Comparison of ENCODE assay signal across 1 cellular context in genomic region chr11:129828301-129828836, GRCh38.
TF ChIP-seq lines count a peak whose summit lies in the region.

No MANE protein-coding gene starts in this region.

TF ChIP-seq in HepG2, 621 proteins besides CTCF, POLR2A, EP300 and RAD21 (continued from another document and continues in another):
- no peak for TF ChIP-seq TERF1 (CRISPR knock-in tag; IDR thresholded peaks at IDR 0.05)
- no peak for TF ChIP-seq ZNF343 (CRISPR knock-in tag; IDR thresholded peaks at IDR 0.05)
- TF ChIP-seq ZBTB4 (CRISPR knock-in tag; IDR thresholded peaks at IDR 0.05; ENCODE audit: borderline replicate concordance) = no peak
- TF ChIP-seq ZNF18 (CRISPR knock-in tag; IDR thresholded peaks at IDR 0.05; ENCODE audit: insufficient replicate concordance) = peak; percentile 73
- TF ChIP-seq MYC (CRISPR knock-in tag; IDR thresholded peaks at IDR 0.05; ENCODE audit: borderline replicate concordance) = no peak
- no peak for TF ChIP-seq ZNF512 (CRISPR knock-in tag; IDR thresholded peaks at IDR 0.05)
- peak; percentile 30; the same call in 1 of the 2 replicates for TF ChIP-seq ARID3A (IDR thresholded peaks at IDR 0.05; ENCODE audit: low read depth, low read length)
- no peak for TF ChIP-seq ZNF784 (CRISPR knock-in tag; IDR thresholded peaks at IDR 0.05; ENCODE audit: borderline replicate concordance)
- TF ChIP-seq ZKSCAN8 (CRISPR knock-in tag; IDR thresholded peaks at IDR 0.05; ENCODE audit: borderline replicate concordance) = peak; percentile 87; the same call in 1 of the 2 replicates
- no peak for TF ChIP-seq WIZ (CRISPR knock-in tag; IDR thresholded peaks at IDR 0.05)
- no peak for TF ChIP-seq ZFP90 (CRISPR knock-in tag; IDR thresholded peaks at IDR 0.05; ENCODE audit: borderline replicate concordance)
- no peak for TF ChIP-seq ZNF75D (CRISPR knock-in tag; IDR thresholded peaks at IDR 0.05; ENCODE audit: borderline replicate concordance)
- no peak for TF ChIP-seq ZNF101 (CRISPR knock-in tag; IDR thresholded peaks at IDR 0.05; ENCODE audit: borderline replicate concordance, low read depth)
- peak; percentile 18; the same call in 1 of the 2 replicates for TF ChIP-seq ZBTB33 (CRISPR knock-in tag; IDR thresholded peaks at IDR 0.05)
- no peak for TF ChIP-seq REL (CRISPR knock-in tag; conservative IDR thresholded peaks at IDR 0.05)
- no peak for TF ChIP-seq ZNF792 (CRISPR knock-in tag; IDR thresholded peaks at IDR 0.05)
- TF ChIP-seq TBL1XR1 (IDR thresholded peaks at IDR 0.05; ENCODE audit: borderline replicate concordance, low read length, partially characterized antibody) = no peak
- no peak for TF ChIP-seq IRF1 (CRISPR knock-in tag; IDR thresholded peaks at IDR 0.05; ENCODE audit: low read depth)
- peak; percentile 45 for TF ChIP-seq SKI (IDR thresholded peaks at IDR 0.05; ENCODE audit: partially characterized antibody)
- TF ChIP-seq SOX13 (IDR thresholded peaks at IDR 0.05) = no peak; the same call in 1 of the 2 replicates
- peak in 1 of 2 experiments; percentile 75; a peak in 1 of 4 replicates for TF ChIP-seq SOX13 (CRISPR knock-in tag; conservative IDR thresholded peaks at IDR 0.05 in 1 of 2, IDR thresholded peaks at IDR 0.05 in 1 of 2)
- TF ChIP-seq MIER3 (CRISPR knock-in tag; IDR thresholded peaks at IDR 0.05; ENCODE audit: borderline replicate concordance) = peak; percentile 77; the same call in 1 of the 2 replicates
- TF ChIP-seq ETV6 (CRISPR knock-in tag; conservative IDR thresholded peaks at IDR 0.05) = no peak
- TF ChIP-seq HIVEP1 (CRISPR knock-in tag; IDR thresholded peaks at IDR 0.05) = no peak
- no peak for TF ChIP-seq ZNF572 (CRISPR knock-in tag; IDR thresholded peaks at IDR 0.05)
- 0 out of 2 replicates have a peak, but pooled peaks have one; percentile 21 for TF ChIP-seq ZNF205 (CRISPR knock-in tag; IDR thresholded peaks at IDR 0.05)
- TF ChIP-seq ZBTB7B (CRISPR knock-in tag; IDR thresholded peaks at IDR 0.05) = peak; percentile 73
- TF ChIP-seq SMARCE1 (IDR thresholded peaks at IDR 0.05; ENCODE audit: borderline replicate concordance) = no peak
- no peak for TF ChIP-seq NFYC (CRISPR knock-in tag; IDR thresholded peaks at IDR 0.05)
- no peak for TF ChIP-seq CERS6 (CRISPR knock-in tag; IDR thresholded peaks at IDR 0.05)
- TF ChIP-seq RARA (CRISPR knock-in tag; IDR thresholded peaks at IDR 0.05) = peak; percentile 88
- TF ChIP-seq ETV5 (CRISPR knock-in tag; IDR thresholded peaks at IDR 0.05; ENCODE audit: borderline replicate concordance) = peak; percentile 87; the same call in 1 of the 2 replicates
- TF ChIP-seq ZNF367 (CRISPR knock-in tag; IDR thresholded peaks at IDR 0.05; ENCODE audit: borderline replicate concordance) = no peak
- peak; percentile 74 for TF ChIP-seq BCL6 (CRISPR knock-in tag; IDR thresholded peaks at IDR 0.05)
- TF ChIP-seq FOXO1 (CRISPR knock-in tag; IDR thresholded peaks at IDR 0.05) = peak; percentile 40; the same call in 1 of the 2 replicates
- no peak for TF ChIP-seq PCBP1 (IDR thresholded peaks at IDR 0.05; ENCODE audit: borderline replicate concordance, low read depth, low read length)
- peak; percentile 45; the same call in 1 of the 2 replicates for TF ChIP-seq ZNF816 (CRISPR knock-in tag; IDR thresholded peaks at IDR 0.05; ENCODE audit: borderline replicate concordance)
- TF ChIP-seq REST (IDR thresholded peaks at IDR 0.05; ENCODE audit: borderline replicate concordance in 1 of 2, low read depth in 1 of 2, low read length in 2 of 2) = peak in 1 of 2 experiments; percentile 32; a peak in 1 of 4 replicates
- no peak for TF ChIP-seq ELK4 (CRISPR knock-in tag; IDR thresholded peaks at IDR 0.05; ENCODE audit: borderline replicate concordance)
- 0 out of 2 replicates have a peak, but pooled peaks have one; percentile 27 for TF ChIP-seq ZSCAN21 (CRISPR knock-in tag; IDR thresholded peaks at IDR 0.05; ENCODE audit: borderline replicate concordance)
- no peak for TF ChIP-seq XBP1 (CRISPR knock-in tag; IDR thresholded peaks at IDR 0.05)
